ENCODE assay signal across 17 cellular contexts in the genomic region with DNA sequence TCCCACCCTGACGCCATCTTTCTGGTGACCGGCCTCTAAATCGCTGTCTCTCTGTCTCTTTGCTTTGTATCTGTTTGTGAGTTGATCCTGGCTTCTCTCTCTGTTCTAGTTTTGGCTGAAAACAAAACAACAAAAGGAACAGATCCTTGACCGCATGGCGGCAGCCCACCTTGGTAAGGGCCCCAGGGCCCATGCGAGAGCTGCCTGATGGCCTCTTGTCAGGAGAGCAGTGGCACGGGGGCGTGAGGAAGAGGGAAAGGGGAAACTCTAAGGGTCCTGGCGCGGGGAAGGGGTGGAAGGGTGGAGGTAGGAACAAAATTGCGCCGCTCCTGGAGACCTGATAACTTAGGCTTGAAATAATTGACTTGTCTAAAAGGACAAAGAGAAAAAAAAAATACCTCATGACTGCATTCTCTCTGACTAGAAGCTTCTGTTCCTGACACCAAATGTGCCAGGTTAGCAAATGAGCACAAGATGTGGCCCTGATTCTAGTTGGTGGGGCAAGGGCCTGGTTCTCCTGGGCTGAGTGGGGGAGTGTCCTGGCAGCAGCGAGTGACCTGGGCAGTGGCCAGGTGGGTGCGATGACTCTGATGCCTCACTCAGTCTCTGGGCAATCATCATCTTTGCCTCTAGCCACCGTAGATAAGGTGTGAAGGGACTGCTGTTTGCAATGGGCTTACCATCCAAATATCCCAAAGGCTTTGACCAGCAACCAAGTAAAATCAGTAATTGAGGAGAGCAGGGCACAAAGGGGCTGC.
"Had no signal": no experiment of that assay in that cellular context is flagged by ENCODE, and none has a peak within 500 bp of the region (broad histone marks: within the 10 kb centered on the region; RNA-seq: fewer than 3 reads in every experiment).

No MANE protein-coding gene starts in this region.

- H3K9me3 ChIP-seq: mucosa of descending colon, prostate gland, stomach, thyroid gland, vagina had no signal

- DNase-seq: activated gamma-delta T cell treated with Interleukin-2 at 50 U/mL for 16 hours; activated naive CD8-positive, alpha-beta T cell treated with anti-CD3 and anti-CD28 coated beads, Interleukin-2, amount 50 U/mL, for 24 hours; central memory CD4-positive, alpha-beta T cell; effector memory CD8-positive, alpha-beta T cell; hypothalamus; kidney glomerular epithelial cell; mucosa of descending colon; natural killer cell; nucleus accumbens; stimulated activated CD4-positive, alpha-beta T cell treated with anti-CD3 and anti-CD28 coated beads, Interleukin-2, amount 100 ng/mL, for 48 hours; stomach had no signal

- H3K27me3 ChIP-seq: stomach, thyroid gland, vagina had no signal

- H3K36me3 Mint-ChIP-seq: natural killer cell had no signal

- H3K27ac ChIP-seq: epithelial cell of prostate, prostate gland, stomach, thyroid gland, vagina had no signal

- H3K4me3 ChIP-seq: mucosa of descending colon, prostate gland, stomach, thyroid gland, vagina had no signal

- H3K4me3 Mint-ChIP-seq: activated naive CD8-positive, alpha-beta T cell treated with anti-CD3 and anti-CD28 coated beads, Interleukin-2, amount 50 U/mL, for 24 hours; effector memory CD8-positive, alpha-beta T cell; natural killer cell had no signal

- H3K9me3 Mint-ChIP-seq: activated naive CD8-positive, alpha-beta T cell treated with anti-CD3 and anti-CD28 coated beads, Interleukin-2, amount 50 U/mL, for 24 hours; effector memory CD8-positive, alpha-beta T cell; natural killer cell had no signal

- H3K4me1 ChIP-seq: prostate gland had no signal

- H3K27me3 Mint-ChIP-seq: activated naive CD8-positive, alpha-beta T cell treated with anti-CD3 and anti-CD28 coated beads, Interleukin-2, amount 50 U/mL, for 24 hours; effector memory CD8-positive, alpha-beta T cell had no signal

- H3K4me1 Mint-ChIP-seq: natural killer cell had no signal

- ATAC-seq: activated CD4-positive, CD25-positive, alpha-beta regulatory T cell treated with anti-CD3 and anti-CD28 coated beads, Interleukin-2, amount 50 U/mL, for 24 hours; activated naive CD8-positive, alpha-beta T cell treated with anti-CD3 and anti-CD28 coated beads, Interleukin-2, amount 50 U/mL, for 24 hours; effector memory CD8-positive, alpha-beta T cell; mucosa of descending colon; natural killer cell had no signal

- FAIRE-seq: astrocyte had no signal

- H3K27ac Mint-ChIP-seq: activated naive CD8-positive, alpha-beta T cell treated with anti-CD3 and anti-CD28 coated beads, Interleukin-2, amount 50 U/mL, for 24 hours; natural killer cell had no signal
